In the genomic region with DNA sequence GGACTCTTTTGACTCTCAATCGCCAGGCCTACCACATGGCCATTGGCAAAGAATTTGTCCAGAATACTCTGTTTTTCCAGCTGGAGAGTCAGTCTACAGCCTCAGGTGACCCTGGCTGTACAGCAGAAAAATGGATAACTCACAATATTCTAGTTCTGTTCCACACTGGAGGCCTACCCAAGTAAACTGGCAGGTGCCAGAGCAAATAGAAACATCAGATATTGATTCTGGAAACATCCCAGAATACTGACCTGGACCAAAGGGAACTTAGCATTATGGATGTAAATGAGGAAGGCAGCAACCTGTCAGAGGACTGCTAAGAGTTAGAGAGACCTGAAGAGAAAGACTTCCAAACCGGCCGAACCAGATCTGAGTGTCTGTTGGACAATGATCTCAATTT, we compare ENCODE assay signal across 22 cellular contexts.
A peak's percentile ranks its signal among the peaks of the same experiment; 100 is the strongest.
DNase-seq lines count a peak whose midpoint lies in the region; TF ChIP-seq lines count a peak whose summit lies in the region.
"Had no signal": no experiment of that assay in that cellular context is flagged by ENCODE, and none has a peak within 500 bp of the region (broad histone marks: within the 10 kb centered on the region; RNA-seq: fewer than 3 reads in every experiment).

No MANE protein-coding gene starts in this region.

- intact Hi-C loops in Calu3 (cut with micrococcal nuclease; ENCODE audit: unreplicated experiment) = no loop called here

- H3K27ac Mint-ChIP-seq in Calu3 (ENCODE audit: unreplicated experiment) (no peak overlapping the region), mesothelial cell of epicardium (peak overlapping the region; percentile 76)
- H3K27ac Mint-ChIP-seq: HFFc6 had no signal

- H3K36me3 Mint-ChIP-seq in Calu3 (ENCODE audit: insufficient read depth, unreplicated experiment) (no peaks in the 10 kb centered on the region), mesothelial cell of epicardium (no peaks in the 10 kb centered on the region)

- H3K4me1 Mint-ChIP-seq in Calu3 (ENCODE audit: low read depth, unreplicated experiment) = no peaks in the 10 kb centered on the region
- H3K4me1 Mint-ChIP-seq in mesothelial cell of epicardium = peaks cover 19% of the 10 kb centered on the region

- no peak overlapping the region for H3K4me3 Mint-ChIP-seq in Calu3 (ENCODE audit: low read depth, unreplicated experiment)
- H3K4me3 Mint-ChIP-seq in mesothelial cell of epicardium = no peak overlapping the region
- H3K4me3 Mint-ChIP-seq: HFFc6 had no signal

- TF ChIP-seq CTCF in Calu3 (IDR thresholded peaks at IDR 0.05; ENCODE audit: unreplicated experiment) (no peak), mesothelial cell of epicardium (IDR thresholded peaks at IDR 0.05; ENCODE audit: unreplicated experiment) (no peak)

- BruUV-seq in Calu3 (replicated peaks; lab: Mats Ljungman, UMichigan) = no TSS peak

- DNase-seq in Calu3 = peak; percentile 12
- DNase-seq in HT-29 (ENCODE audit: low spot score) = peak; percentile 11
- peak; percentile 24 for DNase-seq in NCI-H526 treated with DMSO at 0.1 percent for 48 hours (lab: John Stamatoyannopoulos, UW)
- DNase-seq in mesothelial cell of epicardium (ENCODE audit: low spot score in 2 of 2, unreplicated experiment in 2 of 2) = no peak
- no peak for DNase-seq in NCI-H187 treated with DMSO at 0.1 percent for 48 hours (lab: John Stamatoyannopoulos, UW)
- no peak for DNase-seq in effector CD8-positive, alpha-beta T cell (lab: John Stamatoyannopoulos, UW)
- DNase-seq in HK-2 (ENCODE audit: unreplicated experiment) = no peak
- no peak for DNase-seq in H4 (ENCODE audit: low spot score)
- DNase-seq: ACHN, AML-193, DMS 273 treated with DMSO at 0.1 percent for 48 hours, GDM1, HFFc6, MG63, NCI-H1048, NCI-H1436 treated with DMSO at 0.1 percent for 48 hours, NCI-H2107, NCI-H69, OCI-M1, Right ventricle myocardium superior, SW 1271, T-helper 2 cell had no signal

- H3K9me3 Mint-ChIP-seq in Calu3 (ENCODE audit: low read depth, unreplicated experiment) = no peaks in the 10 kb centered on the region
- H3K9me3 Mint-ChIP-seq in mesothelial cell of epicardium = peaks cover 3% of the 10 kb centered on the region
- H3K9me3 Mint-ChIP-seq: HFFc6 had no signal

- no peaks in the 10 kb centered on the region for H3K27me3 Mint-ChIP-seq in Calu3 (ENCODE audit: unreplicated experiment)
- no peaks in the 10 kb centered on the region for H3K27me3 Mint-ChIP-seq in mesothelial cell of epicardium (ENCODE audit: low read depth)

- CTCF ChIA-PET in Calu3 (lab: Charles Lee) = no interaction called here

Comparison
In these comparisons a context has a peak if more than half of its experiments do, and no peak if none do; other contexts are left out.
1. DNase-seq: peak in Calu3 (single experiment), HT-29 (single experiment) and NCI-H526 treated with DMSO at 0.1 percent for 48 hours (single experiment); none in mesothelial cell of epicardium (0 of 2), NCI-H187 treated with DMSO at 0.1 percent for 48 hours (single experiment), effector CD8-positive, alpha-beta T cell (single experiment), HK-2 (single experiment) and H4 (single experiment).